18 cellular contexts compared by ENCODE assay signal in the genomic region with DNA sequence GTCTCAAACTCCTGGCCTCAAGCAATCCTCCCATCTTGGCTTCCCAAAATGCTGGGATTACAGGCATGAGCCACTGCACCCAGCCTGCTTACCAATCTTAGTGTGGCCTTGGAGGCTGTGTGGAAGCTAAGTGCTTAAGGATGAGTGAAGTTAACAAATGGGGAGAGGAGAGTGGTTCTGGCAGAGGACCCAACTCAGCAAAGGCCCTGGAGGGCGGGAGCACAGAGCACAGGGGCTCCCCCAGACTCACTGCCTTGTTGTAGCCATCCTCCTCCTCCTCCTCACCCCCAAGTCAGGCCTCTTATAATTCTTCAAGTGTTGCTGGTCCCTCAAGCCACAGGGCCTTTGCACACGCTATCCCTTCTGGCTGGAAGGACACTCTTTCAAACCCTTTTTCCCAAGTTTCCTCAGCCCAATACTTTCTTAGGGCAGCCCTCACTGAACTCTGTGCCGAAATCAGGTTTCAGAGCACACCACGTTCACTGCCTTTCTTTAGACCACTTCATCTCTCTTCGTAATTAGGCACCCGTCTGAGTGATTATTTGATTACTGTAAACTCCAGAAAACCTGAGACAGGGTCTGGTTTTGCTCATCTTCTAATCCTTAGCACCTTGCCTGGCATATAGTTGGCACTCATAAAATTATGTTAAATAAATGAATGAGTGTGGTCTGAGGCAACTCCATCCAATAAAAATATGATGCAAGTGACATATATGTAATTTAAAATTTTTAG. TPM values are rescaled to one million over a fixed set of nuclear protein-coding genes. Genes with fewer than 3 reads are reported as not detected.
A peak's percentile ranks its signal among the peaks of the same experiment; 100 is the strongest.
DNase-seq lines count a peak whose midpoint lies in the region; FAIRE-seq and TF ChIP-seq lines count a peak whose summit lies in the region.
"Had no signal": no experiment of that assay in that cellular context is flagged by ENCODE, and none has a peak within 500 bp of the region (broad histone marks: within the 10 kb centered on the region; RNA-seq: fewer than 3 reads in every experiment).

No MANE protein-coding gene starts in this region.

- H3K27ac ChIP-seq in SK-N-SH (ENCODE audit: low read depth in 2 of 2, low read length in 1 of 2), result peak overlapping the region in 1 of 2 experiments; percentile 43; a peak in 1 of 4 replicates
- H3K27ac ChIP-seq: GM23248, KMS-11 had no signal

- peak overlapping the region; percentile 46 for H3K4me3 Mint-ChIP-seq in neural crest cell
- H3K4me3 Mint-ChIP-seq: CD4-positive, alpha-beta memory T cell had no signal

- no peak overlapping the region for H3K9ac ChIP-seq in SK-N-SH
- H3K9ac ChIP-seq: GM23248, KMS-11 had no signal

- no peak overlapping the region for H3K4me2 ChIP-seq in SK-N-SH
- H3K4me2 ChIP-seq: KMS-11 had no signal

- peaks cover 4% of the 10 kb centered on the region; the same call in 1 of the 2 replicates for H3K27me3 ChIP-seq in SK-N-SH (ENCODE audit: insufficient read depth)

- TF ChIP-seq RAD21 in SK-N-SH (IDR thresholded peaks at IDR 0.05; ENCODE audit: low read length), result no peak

- CTCF ChIA-PET in SK-N-SH (lab: Yijun Ruan, JAX), result interaction anchor here (0.8 to 15.7 kb wide), 5 partner anchors 9 to 38 kb away, joined by 3 to 453 read pairs (median 144); partner anchors contain the start of gene NGFR

- H3K9me2 ChIP-seq in SK-N-SH, result no peaks in the 10 kb centered on the region

- no peaks in the 10 kb centered on the region for H4K20me1 ChIP-seq in SK-N-SH (ENCODE audit: insufficient read depth)

- POLR2A ChIA-PET in SK-N-SH (lab: Yijun Ruan, JAX), result no interaction called here

- H3K36me3 ChIP-seq in SK-N-SH (replicated peaks in 1 of 2; ENCODE audit: control insufficient read depth in 1 of 2, insufficient read depth in 2 of 2, low read length in 1 of 2), result no peaks in the 10 kb centered on the region

- 66% methylated on average over 5 of the region's 6 CpGs for WGBS in SK-N-SH (ENCODE audit: low lambda C conversion rate)

- no peaks in the 10 kb centered on the region for H3K79me2 ChIP-seq in SK-N-SH (ENCODE audit: insufficient read depth)

- DNase-seq in D341Med (ENCODE audit: low spot score), result peak; percentile 19
- DNase-seq in D721Med (ENCODE audit: insufficient read length, low spot score), result peak; percentile 5
- peak; percentile 20 for DNase-seq in SK-N-SH
- DNase-seq in neural crest cell (ENCODE audit: low read depth, low spot score), result no peak
- DNase-seq in NCI-H2171 treated with DMSO at 0.1 percent for 48 hours (lab: John Stamatoyannopoulos, UW), result no peak
- no peak for DNase-seq in NCI-H1092 (lab: John Stamatoyannopoulos, UW)
- no peak for DNase-seq in NCI-H146 treated with DMSO at 0.1 percent for 48 hours (lab: John Stamatoyannopoulos, UW; ENCODE audit: unreplicated experiment)
- no peak for DNase-seq in GM13977 (ENCODE audit: low spot score)
- DNase-seq: CD4-positive, alpha-beta memory T cell; GM23248; NCI-H1105; NCI-H146; NCI-H2029 treated with DMSO at 0.1 percent for 48 hours; NCI-H2171; NCI-H524 treated with DMSO at 0.1 percent for 48 hours had no signal

- TF ChIP-seq CTCF in D721Med (IDR thresholded peaks at IDR 0.05; ENCODE audit: insufficient read depth, missing control alignments) (no peak), SK-N-SH (IDR thresholded peaks at IDR 0.05) (no peak), neural crest cell (conservative IDR thresholded peaks at IDR 0.05) (no peak), GM13977 (IDR thresholded peaks at IDR 0.05; ENCODE audit: extremely low read depth, insufficient read depth, missing control alignments) (no peak)

- H3K4me1 Mint-ChIP-seq in neural crest cell, result peaks cover 46% of the 10 kb centered on the region

- TF ChIP-seq EP300 in SK-N-SH (IDR thresholded peaks at IDR 0.05; ENCODE audit: borderline replicate concordance in 1 of 2, low read depth in 1 of 2, low read length in 1 of 2), result peak in 1 of 2 experiments; percentile 70; a peak in 1 of 4 replicates

- H3F3A ChIP-seq in SK-N-SH (replicated peaks; ENCODE audit: insufficient read depth), result no peaks in the 10 kb centered on the region

- no peaks in the 10 kb centered on the region for H3K9me3 ChIP-seq in SK-N-SH

- no peak for FAIRE-seq in D721Med (lab: Jason Lieb, UNC)
- FAIRE-seq: G401.6 had no signal

- H3K27me3 Mint-ChIP-seq in neural crest cell (ENCODE audit: low read depth), result peaks cover 35% of the 10 kb centered on the region

- H3K27ac Mint-ChIP-seq in neural crest cell (ENCODE audit: unreplicated experiment), result no peak overlapping the region
- H3K27ac Mint-ChIP-seq: CD4-positive, alpha-beta memory T cell had no signal

- in situ Hi-C loops in GM13977 (cut with MboI; ENCODE audit: low pct_unique_long_range_greater_than_20kb, low sequenced_read_pairs, unreplicated experiment), result no loop called here

- no peak overlapping the region for H2AFZ ChIP-seq in SK-N-SH (ENCODE audit: low read depth)
- H2AFZ ChIP-seq: GM23248 had no signal

- H3K4me3 ChIP-seq in SK-N-SH (ENCODE audit: low read depth in 2 of 2, low read length in 1 of 2), result no peak overlapping the region
- H3K4me3 ChIP-seq: GM23248 had no signal

- no peaks in the 10 kb centered on the region for H3K9me3 Mint-ChIP-seq in neural crest cell
- H3K9me3 Mint-ChIP-seq: CD4-positive, alpha-beta memory T cell had no signal

- H3K36me3 Mint-ChIP-seq in neural crest cell (ENCODE audit: low read depth), result peaks cover 12% of the 10 kb centered on the region
- H3K36me3 Mint-ChIP-seq: CD4-positive, alpha-beta memory T cell had no signal

- H3K4me1 ChIP-seq in SK-N-SH (ENCODE audit: control insufficient read depth in 1 of 2, insufficient read depth in 2 of 2, low read depth in 1 of 2, low read length in 1 of 2), result peaks cover 7 to 66% of the 10 kb centered on the region in 2 experiments

TF ChIP-seq in SK-N-SH, 30 proteins besides CTCF, POLR2A, EP300 and RAD21:
- TF ChIP-seq RCOR1 (IDR thresholded peaks at IDR 0.05; ENCODE audit: low read length) (peak; percentile 59), NRF1 (IDR thresholded peaks at IDR 0.05; ENCODE audit: low read depth, low read length) (no peak), IRF3 (IDR thresholded peaks at IDR 0.05; ENCODE audit: low read depth, low read length) (no peak)

RNA-seq across cellular contexts. Expression of gene NGFR, which starts 23.4 kb away (rescaled TPM):
- polyA plus RNA-seq in SK-N-SH (2012; rRNA removed), result 0.44 and 0.76 TPM in 2 replicates
- polyA plus RNA-seq in SK-N-SH (2012; cell fraction: cytosol; rRNA removed), result 0.37 and 0.59 TPM in 2 replicates
- 0.52 and 0.66 TPM in 2 replicates for polyA plus RNA-seq in SK-N-SH (2012; cell fraction: nucleus; rRNA removed)
- 322 and 334 TPM in 2 replicates for total RNA-seq in neural crest cell
- polyA plus RNA-seq: CD4-positive, alpha-beta memory T cell had no signal

RNA-seq across cellular contexts. Expression of gene NXPH3, which starts 57.2 kb away (rescaled TPM):
- polyA plus RNA-seq in SK-N-SH (2012; rRNA removed), result 0.30 and 0.31 TPM in 2 replicates
- polyA plus RNA-seq in SK-N-SH (2012; cell fraction: cytosol; rRNA removed), result 0.14 and 0.16 TPM in 2 replicates
- 0.25 and 0.34 TPM in 2 replicates for polyA plus RNA-seq in SK-N-SH (2012; cell fraction: nucleus; rRNA removed)
- total RNA-seq in neural crest cell, result 0.79 and 1.1 TPM in 2 replicates
- total RNA-seq: CD4-positive, alpha-beta memory T cell; Daoy had no signal
- polyA plus RNA-seq: CD4-positive, alpha-beta memory T cell had no signal

Comparison
In these comparisons a context has a peak if more than half of its experiments do, and no peak if none do; other contexts are left out.
1. DNase-seq: peak in D341Med (single experiment), D721Med (single experiment) and SK-N-SH (single experiment); none in neural crest cell (single experiment), NCI-H2171 treated with DMSO at 0.1 percent for 48 hours (single experiment), NCI-H1092 (single experiment), NCI-H146 treated with DMSO at 0.1 percent for 48 hours (single experiment) and GM13977 (single experiment).